ENCODE assay signal across 21 cellular contexts in the genomic region with DNA sequence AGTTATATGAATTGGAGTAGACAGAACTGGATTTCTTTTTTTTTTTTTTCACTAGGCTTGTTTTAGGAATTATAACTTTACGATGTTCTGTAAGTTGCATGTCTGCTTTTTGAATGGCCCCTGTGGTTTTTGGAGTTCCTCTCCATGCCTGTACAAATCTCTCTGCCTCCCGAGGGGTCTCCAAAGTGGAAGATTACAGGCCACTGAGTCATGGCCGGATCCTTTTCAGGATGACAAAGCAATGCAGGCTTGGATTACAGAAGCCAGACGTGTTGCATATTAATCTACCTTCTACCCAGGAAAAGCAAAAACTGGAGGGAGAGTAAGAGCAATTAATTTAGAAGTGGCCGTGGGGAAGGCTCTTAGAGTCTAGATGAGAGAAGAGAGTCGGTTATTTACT.
"Had no signal": no experiment of that assay in that cellular context is flagged by ENCODE, and none has a peak within 500 bp of the region (broad histone marks: within the 10 kb centered on the region; RNA-seq: fewer than 3 reads in every experiment).

No MANE protein-coding gene starts in this region.

- H3K27me3 ChIP-seq: body of pancreas, colonic mucosa, esophagus squamous epithelium, thyroid gland had no signal

- H3K9me3 Mint-ChIP-seq: natural killer cell treated with Interleukin-12 subunit alpha and Interleukin-12 subunit beta and Interleukin-15 and Interleukin-18, amount 100 ng/mL, for 72 hours had no signal

- FAIRE-seq: TTC549 had no signal

- H3K36me3 Mint-ChIP-seq: activated naive CD8-positive, alpha-beta T cell treated with anti-CD3 and anti-CD28 coated beads for 36 hours; natural killer cell treated with Interleukin-12 subunit alpha and Interleukin-12 subunit beta and Interleukin-15 and Interleukin-18, amount 100 ng/mL, for 72 hours had no signal

- H3K27ac Mint-ChIP-seq: activated B cell treated with CpG ODN at 0.5 μM for 24 hours; activated naive CD8-positive, alpha-beta T cell treated with anti-CD3 and anti-CD28 coated beads for 36 hours; activated T-helper 1 cell treated with anti-CD3 and anti-CD28 coated beads, Interleukin-12 subunit alpha, Interleukin-12 subunit beta, Interleukin-2, Interleukin-4 antibody, amounts not matched to agents 30 ng/mL and 10 ng/mL and 1 ng/mL, durations not matched to agents 14 hours and 24 hours and 36 hours; immature natural killer cell; natural killer cell treated with Interleukin-12 subunit alpha and Interleukin-12 subunit beta and Interleukin-15 and Interleukin-18, amount 100 ng/mL, for 72 hours had no signal

- H3K27ac ChIP-seq: body of pancreas, colonic mucosa, esophagus squamous epithelium, prostate gland, spleen, thyroid gland had no signal

- H3K36me3 ChIP-seq: colonic mucosa, esophagus squamous epithelium, prostate gland, spleen, thyroid gland had no signal

- H3K27me3 Mint-ChIP-seq: activated B cell treated with CpG ODN at 0.5 μM for 24 hours; activated naive CD8-positive, alpha-beta T cell treated with anti-CD3 and anti-CD28 coated beads for 36 hours had no signal

- H3K4me3 Mint-ChIP-seq: activated B cell treated with CpG ODN at 0.5 μM for 24 hours; activated naive CD8-positive, alpha-beta T cell treated with anti-CD3 and anti-CD28 coated beads for 36 hours; activated T-helper 1 cell treated with anti-CD3 and anti-CD28 coated beads, Interleukin-12 subunit alpha, Interleukin-12 subunit beta, Interleukin-2, Interleukin-4 antibody, amounts not matched to agents 30 ng/mL and 10 ng/mL and 1 ng/mL, durations not matched to agents 14 hours and 24 hours and 36 hours; immature natural killer cell; natural killer cell treated with Interleukin-12 subunit alpha and Interleukin-12 subunit beta and Interleukin-15 and Interleukin-18, amount 100 ng/mL, for 72 hours had no signal

- H3K4me1 Mint-ChIP-seq: activated B cell treated with CpG ODN at 0.5 μM for 24 hours; activated naive CD8-positive, alpha-beta T cell treated with anti-CD3 and anti-CD28 coated beads for 36 hours; immature natural killer cell had no signal

- DNase-seq: activated B cell treated with CpG ODN at 0.5 μM for 24 hours; activated CD4-positive, alpha-beta T cell treated with anti-CD3 and anti-CD28 coated beads for 48 hours; activated naive CD8-positive, alpha-beta T cell treated with anti-CD3 and anti-CD28 coated beads for 36 hours; amygdala; body of pancreas; central memory CD4-positive, alpha-beta T cell; colonic mucosa; esophagus squamous epithelium; foreskin fibroblast; glutamatergic neuron; immature natural killer cell; occipital lobe; right cardiac atrium; spleen; stimulated activated CD4-positive, alpha-beta T cell treated with anti-CD3 and anti-CD28 coated beads, Interleukin-2, amount 100 ng/mL, for 24 hours; T-helper 2 cell; thyroid gland had no signal

- H3K4me3 ChIP-seq: body of pancreas, colonic mucosa, esophagus squamous epithelium, prostate gland, spleen, thyroid gland had no signal
